ENCODE assay signal across 9 cellular contexts in the genomic region with DNA sequence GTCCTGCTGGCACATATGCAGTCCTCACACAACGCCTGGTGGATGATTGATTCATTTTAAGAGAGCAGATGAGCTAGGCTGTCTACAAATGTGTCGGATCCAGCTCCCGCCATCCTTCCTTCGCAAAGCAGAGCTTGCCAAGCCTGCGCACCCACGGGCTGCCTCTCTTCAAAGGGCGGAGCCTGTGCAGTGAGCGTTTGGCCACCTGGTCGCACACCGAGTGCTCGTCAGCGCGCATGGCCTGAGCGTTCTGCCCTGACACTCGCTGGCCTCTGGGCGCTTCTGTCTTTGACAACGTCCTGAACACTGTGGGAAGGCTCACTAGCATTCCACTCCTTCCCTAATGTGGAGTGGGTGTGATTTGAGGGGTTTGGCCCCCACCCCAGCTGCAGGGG. TPM values are rescaled to one million over a fixed set of nuclear protein-coding genes. Genes with fewer than 3 reads are reported as not detected.
DNase-seq lines count a peak whose midpoint lies in the region; ATAC-seq and TF ChIP-seq lines count a peak whose summit lies in the region.
"Had no signal": no experiment of that assay in that cellular context is flagged by ENCODE, and none has a peak within 500 bp of the region (broad histone marks: within the 10 kb centered on the region; RNA-seq: fewer than 3 reads in every experiment).

No MANE protein-coding gene starts in this region.

- intact Hi-C loops in activated B cell treated with CpG ODN at 0.5 μM for 24 hours (cut with micrococcal nuclease) = loop anchor here (5.0 kb wide), 1 partner anchor 1172 kb away; no protein-coding TSS in a partner anchor

- H3K9me3 Mint-ChIP-seq in activated B cell treated with CpG ODN at 0.5 μM for 24 hours = no peaks in the 10 kb centered on the region
- H3K9me3 Mint-ChIP-seq in progenitor cell of endocrine pancreas (ENCODE audit: low read depth) = no peaks in the 10 kb centered on the region

- DNase-seq in NCI-H2029 (lab: John Stamatoyannopoulos, UW) = peak; percentile 25
- DNase-seq in NCI-H2029 treated with DMSO at 0.1 percent for 48 hours (lab: John Stamatoyannopoulos, UW) = no peak
- no peak for DNase-seq in activated B cell treated with CpG ODN at 0.5 μM for 24 hours
- no peak for DNase-seq in fibroblast of pulmonary artery (ENCODE audit: low read depth)
- DNase-seq in progenitor cell of endocrine pancreas (ENCODE audit: low spot score, unreplicated experiment) = peak; percentile 28
- no peak for DNase-seq in KG1 (lab: John Stamatoyannopoulos, UW)

- peak overlapping the region; percentile 87 for H3K4me3 Mint-ChIP-seq in activated B cell treated with CpG ODN at 0.5 μM for 24 hours
- peak overlapping the region; percentile 84 for H3K4me3 Mint-ChIP-seq in progenitor cell of endocrine pancreas (ENCODE audit: low read depth)

- no peak for ATAC-seq in activated B cell treated with CpG ODN at 0.5 μM for 24 hours (ENCODE audit: low read depth)
- no peak for ATAC-seq in HG03342 (IDR thresholded peaks at IDR 0.05; ENCODE audit: unreplicated experiment)
- ATAC-seq in HG02885 (IDR thresholded peaks at IDR 0.05; ENCODE audit: poor library complexity, unreplicated experiment) = no peak

- H3K27me3 Mint-ChIP-seq in activated B cell treated with CpG ODN at 0.5 μM for 24 hours = peaks cover 52% of the 10 kb centered on the region
- peaks cover 38% of the 10 kb centered on the region for H3K27me3 Mint-ChIP-seq in progenitor cell of endocrine pancreas

- CTCF ChIA-PET in activated B cell treated with CpG ODN at 0.5 μM for 24 hours (lab: Charles Lee) = interaction anchor here (1.2 to 1.7 kb wide), 2 partner anchors 10 to 1193 kb away, joined by 3 to 7 read pairs; no protein-coding TSS in a partner anchor

- H3K27ac Mint-ChIP-seq in activated B cell treated with CpG ODN at 0.5 μM for 24 hours (no peak overlapping the region), progenitor cell of endocrine pancreas (peak overlapping the region; percentile 97)

- TF ChIP-seq CTCF in activated B cell treated with CpG ODN at 0.5 μM for 24 hours (IDR thresholded peaks at IDR 0.05) (no peak), fibroblast of pulmonary artery (IDR thresholded peaks at IDR 0.05; ENCODE audit: low read length, missing control alignments) (no peak), progenitor cell of endocrine pancreas (IDR thresholded peaks at IDR 0.05; ENCODE audit: unreplicated experiment) (no peak)

- H3K4me1 Mint-ChIP-seq in activated B cell treated with CpG ODN at 0.5 μM for 24 hours (peaks cover 12% of the 10 kb centered on the region), progenitor cell of endocrine pancreas (ENCODE audit: low read depth) (peaks cover 11% of the 10 kb centered on the region)

- H3K36me3 Mint-ChIP-seq in activated B cell treated with CpG ODN at 0.5 μM for 24 hours (ENCODE audit: low read depth) (no peaks in the 10 kb centered on the region), progenitor cell of endocrine pancreas (ENCODE audit: insufficient read depth) (no peaks in the 10 kb centered on the region)

- POLR2A ChIA-PET in activated B cell treated with CpG ODN at 0.5 μM for 24 hours (lab: Charles Lee) = no interaction called here

- peak overlapping the region; percentile 60 for H3K4me3 ChIP-seq in fibroblast of pulmonary artery (replicated peaks; ENCODE audit: low read depth, low read length)

RNA-seq across cellular contexts. Expression of a gene that starts 47.1 kb away (rescaled TPM):
- not detected in 2 replicates for total RNA-seq in activated B cell treated with CpG ODN at 0.5 μM for 24 hours
- total RNA-seq in progenitor cell of endocrine pancreas = 0.93 and 1.5 TPM in 2 replicates
- total RNA-seq: SK-MEL-5 had no signal

Comparison
In these comparisons a context has a peak if more than half of its experiments do, and no peak if none do; other contexts are left out.
1. DNase-seq: peak in NCI-H2029 (single experiment) and progenitor cell of endocrine pancreas (single experiment); none in NCI-H2029 treated with DMSO at 0.1 percent for 48 hours (single experiment), activated B cell treated with CpG ODN at 0.5 μM for 24 hours (single experiment), fibroblast of pulmonary artery (single experiment) and KG1 (single experiment).